In genomic region chr6:107114872-107115694, GRCh38 we compare ENCODE assay signal across 8 cellular contexts. TPM values are rescaled to one million over a fixed set of nuclear protein-coding genes. Genes with fewer than 3 reads are reported as not detected.
DNase-seq lines count a peak whose midpoint lies in the region; ATAC-seq, FAIRE-seq and TF ChIP-seq lines count a peak whose summit lies in the region.

BEND3 (minus strand) TSS chr6:107115515; CDS start chr6:107099285, 16,230 bp downstream.

- no peaks in the 10 kb centered on the region for H3K27me3 ChIP-seq in WERI-Rb-1 (ENCODE audit: insufficient read depth, low read depth, severe bottlenecking)

- peak; percentile 52 for DNase-seq in WERI-Rb-1
- DNase-seq in cerebellar cortex (ENCODE audit: low spot score), result peak; percentile 28
- peak; percentile 54 for DNase-seq in left lobe of liver (ENCODE audit: low spot score)
- peak; percentile 14 to 26 for DNase-seq in stimulated activated CD4-positive, alpha-beta T cell treated with anti-CD3 and anti-CD28 coated beads, Interleukin-4, amount 100 ng/mL, for 48 hours (ENCODE audit: low read depth in 2 of 2)
- no peak for DNase-seq in RCC 7860 (ENCODE audit: low spot score)

- FAIRE-seq in RCC 7860 (lab: Jason Lieb, UNC), result no peak

- no peaks in the 10 kb centered on the region for H3K9me3 ChIP-seq in WERI-Rb-1 (ENCODE audit: severe bottlenecking)

- H3K27ac ChIP-seq in C4-2B (peak within 1 kb of the TSS; percentile 75), WERI-Rb-1 (peak within 1 kb of the TSS; percentile 99)

- H3K36me3 ChIP-seq in WERI-Rb-1, result no peaks in the 10 kb centered on the region; the same call in 1 of the 2 replicates

- ATAC-seq in GM19452 (IDR thresholded peaks at IDR 0.05; ENCODE audit: unreplicated experiment), result peak; percentile 24
- ATAC-seq in HG03565 (IDR thresholded peaks at IDR 0.05; ENCODE audit: unreplicated experiment), result peak; percentile 14
- ATAC-seq in left lobe of liver, result peak; percentile 44

- TF ChIP-seq CTCF in C4-2B (conservative IDR thresholded peaks at IDR 0.05) (no peak), WERI-Rb-1 (IDR thresholded peaks at IDR 0.05; ENCODE audit: low read depth, low read length) (no peak)

- peak within 1 kb of the TSS; percentile 73 for H3K4me3 ChIP-seq in WERI-Rb-1 (ENCODE audit: low read depth, low read length)

RNA-seq across cellular contexts. Expression of gene BEND3, which starts in this region (rescaled TPM):
- total RNA-seq in left lobe of liver, result 0.75 TPM

Comparison
In these comparisons a context has a peak if more than half of its experiments do, and no peak if none do; other contexts are left out.
1. Peak in DNase-seq and ATAC-seq in left lobe of liver; RNA of the gene not detected or under 1 TPM.